ENCODE assay signal across 8 cellular contexts in genomic region chr11:14743667-14744066, GRCh38.
A peak's percentile ranks its signal among the peaks of the same experiment; 100 is the strongest.
DNase-seq lines count a peak whose midpoint lies in the region; ATAC-seq lines count a peak whose summit lies in the region.
"Not testable (repeated sequence)": the region's sequence is repeated elsewhere in the genome, so short reads cannot be mapped to it uniquely, and the experiment has no call there.

No MANE protein-coding gene starts in this region.

- intact Hi-C loops in activated CD4-positive, alpha-beta T cell treated with anti-CD3 and anti-CD28 coated beads, Interleukin-2, amount 10 ng/mL, durations not matched to agents 24 days and 14 days (cut with micrococcal nuclease); activated T-helper 2 cell treated with anti-CD3 and anti-CD28 coated beads, Interferon-gamma antibody, Interleukin-2, Interleukin-4, amounts not matched to agents 10 μg/mL and 5 μg/mL and 100 μg/mL, durations not matched to agents 14 hours and 24 hours and 36 hours (cut with micrococcal nuclease); Right ventricle myocardium inferior (cut with DNase I): not testable (repeated sequence)

- H3K36me3 ChIP-seq in CD4-positive, CD25-positive, alpha-beta regulatory T cell (ENCODE audit: control insufficient read depth, insufficient read depth, low read length), result not testable (repeated sequence)

- ATAC-seq in CD4-positive, CD25-positive, alpha-beta regulatory T cell (ENCODE audit: low read depth in 2 of 2); T-cell (replicated peaks in 1 of 4); Right ventricle myocardium inferior; stimulated activated effector memory CD8-positive, alpha-beta T cell treated with anti-CD3 and anti-CD28 coated beads, Interleukin-12 subunit alpha, Interleukin-12 subunit beta, amount 100 ng/mL, for 72 hours: not testable (repeated sequence)

- H3K4me3 Mint-ChIP-seq in CD4-positive, CD25-positive, alpha-beta regulatory T cell, result peak overlapping the region in 3 of 4 donors; percentile 40 to 67 (median 64)
- not testable (repeated sequence) for H3K4me3 Mint-ChIP-seq in T-cell; activated T-cell treated with anti-CD3 and anti-CD28 coated beads, Interleukin-2, amount 50 U/mL, for 24 hours; activated T-helper 2 cell treated with anti-CD3 and anti-CD28 coated beads, Interferon-gamma antibody, Interleukin-2, Interleukin-4, amounts not matched to agents 10 μg/mL and 5 μg/mL and 100 μg/mL, durations not matched to agents 14 hours and 24 hours and 36 hours (ENCODE audit: low read depth); stimulated activated effector memory CD8-positive, alpha-beta T cell treated with anti-CD3 and anti-CD28 coated beads, Interleukin-12 subunit alpha, Interleukin-12 subunit beta, amount 100 ng/mL, for 72 hours
- H3K4me3 Mint-ChIP-seq in activated CD4-positive, alpha-beta T cell treated with anti-CD3 and anti-CD28 coated beads, Interleukin-2, amount 10 ng/mL, durations not matched to agents 24 days and 14 days, result peak overlapping the region; percentile 3
- peak overlapping the region; percentile 51 for H3K4me3 Mint-ChIP-seq in activated naive CD8-positive, alpha-beta T cell

- H3K4me3 ChIP-seq in CD4-positive, CD25-positive, alpha-beta regulatory T cell (ENCODE audit: low read depth, low read length), result not testable (repeated sequence)

- H3K27ac Mint-ChIP-seq in CD4-positive, CD25-positive, alpha-beta regulatory T cell, result peak overlapping the region in 1 of 3 donors; percentile 56
- H3K27ac Mint-ChIP-seq in T-cell, result peak overlapping the region; percentile 6 to 18
- peak overlapping the region; percentile 1 for H3K27ac Mint-ChIP-seq in activated CD4-positive, alpha-beta T cell treated with anti-CD3 and anti-CD28 coated beads, Interleukin-2, amount 10 ng/mL, durations not matched to agents 24 days and 14 days
- H3K27ac Mint-ChIP-seq in activated T-cell treated with anti-CD3 and anti-CD28 coated beads, Interleukin-2, amount 50 U/mL, for 24 hours, result peak overlapping the region; percentile 35
- peak overlapping the region; percentile 25 for H3K27ac Mint-ChIP-seq in activated T-helper 2 cell treated with anti-CD3 and anti-CD28 coated beads, Interferon-gamma antibody, Interleukin-2, Interleukin-4, amounts not matched to agents 10 μg/mL and 5 μg/mL and 100 μg/mL, durations not matched to agents 14 hours and 24 hours and 36 hours
- H3K27ac Mint-ChIP-seq in activated naive CD8-positive, alpha-beta T cell, result peak overlapping the region; percentile 81
- peak overlapping the region; percentile 51 for H3K27ac Mint-ChIP-seq in stimulated activated effector memory CD8-positive, alpha-beta T cell treated with anti-CD3 and anti-CD28 coated beads, Interleukin-12 subunit alpha, Interleukin-12 subunit beta, amount 100 ng/mL, for 72 hours

- H3K27ac ChIP-seq in CD4-positive, CD25-positive, alpha-beta regulatory T cell (ENCODE audit: insufficient read depth, low read length, poor library complexity, severe bottlenecking), result not testable (repeated sequence)

- peaks cover 14% of the 10 kb centered on the region for H3K4me1 ChIP-seq in CD4-positive, CD25-positive, alpha-beta regulatory T cell (ENCODE audit: control insufficient read depth, insufficient read depth, low read length, poor library complexity, severe bottlenecking)

- peaks cover 26 to 79% (median 56%) of the 10 kb centered on the region in 4 donors for H3K4me1 Mint-ChIP-seq in CD4-positive, CD25-positive, alpha-beta regulatory T cell
- peaks cover 62 to 81% (median 75%) of the 10 kb centered on the region in 3 donors for H3K4me1 Mint-ChIP-seq in T-cell
- peaks cover 62% of the 10 kb centered on the region for H3K4me1 Mint-ChIP-seq in activated CD4-positive, alpha-beta T cell treated with anti-CD3 and anti-CD28 coated beads, Interleukin-2, amount 10 ng/mL, durations not matched to agents 24 days and 14 days
- H3K4me1 Mint-ChIP-seq in activated T-cell treated with anti-CD3 and anti-CD28 coated beads, Interleukin-2, amount 50 U/mL, for 24 hours (ENCODE audit: low read depth), result peaks cover 76% of the 10 kb centered on the region
- H3K4me1 Mint-ChIP-seq in activated T-helper 2 cell treated with anti-CD3 and anti-CD28 coated beads, Interferon-gamma antibody, Interleukin-2, Interleukin-4, amounts not matched to agents 10 μg/mL and 5 μg/mL and 100 μg/mL, durations not matched to agents 14 hours and 24 hours and 36 hours (ENCODE audit: low read depth), result peaks cover 48% of the 10 kb centered on the region
- H3K4me1 Mint-ChIP-seq in activated naive CD8-positive, alpha-beta T cell (ENCODE audit: low read depth), result peaks cover 67% of the 10 kb centered on the region
- H3K4me1 Mint-ChIP-seq in stimulated activated effector memory CD8-positive, alpha-beta T cell treated with anti-CD3 and anti-CD28 coated beads, Interleukin-12 subunit alpha, Interleukin-12 subunit beta, amount 100 ng/mL, for 72 hours, result peaks cover 48% of the 10 kb centered on the region

- DNase-seq in CD4-positive, CD25-positive, alpha-beta regulatory T cell; T-cell; activated CD4-positive, alpha-beta T cell treated with anti-CD3 and anti-CD28 coated beads, Interleukin-2, amount 10 ng/mL, durations not matched to agents 24 days and 14 days; activated T-cell treated with anti-CD3 and anti-CD28 coated beads, Interleukin-2, amount 50 U/mL, for 24 hours; activated T-helper 2 cell treated with anti-CD3 and anti-CD28 coated beads, Interferon-gamma antibody, Interleukin-2, Interleukin-4, amounts not matched to agents 10 μg/mL and 5 μg/mL and 100 μg/mL, durations not matched to agents 14 hours and 24 hours and 36 hours (ENCODE audit: low spot score); stimulated activated effector memory CD8-positive, alpha-beta T cell treated with anti-CD3 and anti-CD28 coated beads, Interleukin-12 subunit alpha, Interleukin-12 subunit beta, amount 100 ng/mL, for 72 hours (ENCODE audit: low spot score in 2 of 2): not testable (repeated sequence)
- DNase-seq in Right ventricle myocardium inferior (ENCODE audit: missing footprints), result peak; percentile 56

- POLR2A ChIA-PET in T-cell (lab: Charles Lee), result interaction anchor here in 1 of 2 donors (0.6 kb wide), 1 partner anchor 18 kb away, joined by 3 read pairs; no protein-coding TSS in a partner anchor

- H3K9me3 ChIP-seq in CD4-positive, CD25-positive, alpha-beta regulatory T cell (ENCODE audit: control insufficient read depth in 2 of 2, low read length in 2 of 2), result not testable (repeated sequence)

- H3K27me3 ChIP-seq in CD4-positive, CD25-positive, alpha-beta regulatory T cell (ENCODE audit: control insufficient read depth, insufficient read depth, low read length), result not testable (repeated sequence)

- not testable (repeated sequence) for H3K27me3 Mint-ChIP-seq in CD4-positive, CD25-positive, alpha-beta regulatory T cell; T-cell; activated CD4-positive, alpha-beta T cell treated with anti-CD3 and anti-CD28 coated beads, Interleukin-2, amount 10 ng/mL, durations not matched to agents 24 days and 14 days; activated T-cell treated with anti-CD3 and anti-CD28 coated beads, Interleukin-2, amount 50 U/mL, for 24 hours; activated T-helper 2 cell treated with anti-CD3 and anti-CD28 coated beads, Interferon-gamma antibody, Interleukin-2, Interleukin-4, amounts not matched to agents 10 μg/mL and 5 μg/mL and 100 μg/mL, durations not matched to agents 14 hours and 24 hours and 36 hours (ENCODE audit: low read depth); activated naive CD8-positive, alpha-beta T cell

- CTCF ChIA-PET in T-cell (lab: Charles Lee), result not testable (repeated sequence)

- H3K36me3 Mint-ChIP-seq in CD4-positive, CD25-positive, alpha-beta regulatory T cell, result peaks cover 33% of the 10 kb centered on the region
- peaks cover 60% of the 10 kb centered on the region for H3K36me3 Mint-ChIP-seq in T-cell
- H3K36me3 Mint-ChIP-seq in activated CD4-positive, alpha-beta T cell treated with anti-CD3 and anti-CD28 coated beads, Interleukin-2, amount 10 ng/mL, durations not matched to agents 24 days and 14 days (ENCODE audit: low read depth), result peaks cover 68% of the 10 kb centered on the region
- peaks cover 59% of the 10 kb centered on the region for H3K36me3 Mint-ChIP-seq in activated T-cell treated with anti-CD3 and anti-CD28 coated beads, Interleukin-2, amount 50 U/mL, for 24 hours (ENCODE audit: low read depth)
- peaks cover 72% of the 10 kb centered on the region for H3K36me3 Mint-ChIP-seq in activated T-helper 2 cell treated with anti-CD3 and anti-CD28 coated beads, Interferon-gamma antibody, Interleukin-2, Interleukin-4, amounts not matched to agents 10 μg/mL and 5 μg/mL and 100 μg/mL, durations not matched to agents 14 hours and 24 hours and 36 hours (ENCODE audit: low read depth)
- peaks cover 46% of the 10 kb centered on the region for H3K36me3 Mint-ChIP-seq in activated naive CD8-positive, alpha-beta T cell
- not testable (repeated sequence) for H3K36me3 Mint-ChIP-seq in stimulated activated effector memory CD8-positive, alpha-beta T cell treated with anti-CD3 and anti-CD28 coated beads, Interleukin-12 subunit alpha, Interleukin-12 subunit beta, amount 100 ng/mL, for 72 hours

- H3K9me3 Mint-ChIP-seq in CD4-positive, CD25-positive, alpha-beta regulatory T cell, result peaks cover 0 to 19% (median 6%) of the 10 kb centered on the region in 7 donors
- H3K9me3 Mint-ChIP-seq in T-cell, result peaks cover 6 to 27% (median 11%) of the 10 kb centered on the region in 3 donors
- peaks cover 37% of the 10 kb centered on the region for H3K9me3 Mint-ChIP-seq in activated CD4-positive, alpha-beta T cell treated with anti-CD3 and anti-CD28 coated beads, Interleukin-2, amount 10 ng/mL, durations not matched to agents 24 days and 14 days
- H3K9me3 Mint-ChIP-seq in activated T-cell treated with anti-CD3 and anti-CD28 coated beads, Interleukin-2, amount 50 U/mL, for 24 hours, result peaks cover 31% of the 10 kb centered on the region
- peaks cover 38% of the 10 kb centered on the region for H3K9me3 Mint-ChIP-seq in activated T-helper 2 cell treated with anti-CD3 and anti-CD28 coated beads, Interferon-gamma antibody, Interleukin-2, Interleukin-4, amounts not matched to agents 10 μg/mL and 5 μg/mL and 100 μg/mL, durations not matched to agents 14 hours and 24 hours and 36 hours
- peaks cover 35% of the 10 kb centered on the region for H3K9me3 Mint-ChIP-seq in activated naive CD8-positive, alpha-beta T cell (ENCODE audit: low read depth)
- not testable (repeated sequence) for H3K9me3 Mint-ChIP-seq in stimulated activated effector memory CD8-positive, alpha-beta T cell treated with anti-CD3 and anti-CD28 coated beads, Interleukin-12 subunit alpha, Interleukin-12 subunit beta, amount 100 ng/mL, for 72 hours
